In the genomic region with DNA sequence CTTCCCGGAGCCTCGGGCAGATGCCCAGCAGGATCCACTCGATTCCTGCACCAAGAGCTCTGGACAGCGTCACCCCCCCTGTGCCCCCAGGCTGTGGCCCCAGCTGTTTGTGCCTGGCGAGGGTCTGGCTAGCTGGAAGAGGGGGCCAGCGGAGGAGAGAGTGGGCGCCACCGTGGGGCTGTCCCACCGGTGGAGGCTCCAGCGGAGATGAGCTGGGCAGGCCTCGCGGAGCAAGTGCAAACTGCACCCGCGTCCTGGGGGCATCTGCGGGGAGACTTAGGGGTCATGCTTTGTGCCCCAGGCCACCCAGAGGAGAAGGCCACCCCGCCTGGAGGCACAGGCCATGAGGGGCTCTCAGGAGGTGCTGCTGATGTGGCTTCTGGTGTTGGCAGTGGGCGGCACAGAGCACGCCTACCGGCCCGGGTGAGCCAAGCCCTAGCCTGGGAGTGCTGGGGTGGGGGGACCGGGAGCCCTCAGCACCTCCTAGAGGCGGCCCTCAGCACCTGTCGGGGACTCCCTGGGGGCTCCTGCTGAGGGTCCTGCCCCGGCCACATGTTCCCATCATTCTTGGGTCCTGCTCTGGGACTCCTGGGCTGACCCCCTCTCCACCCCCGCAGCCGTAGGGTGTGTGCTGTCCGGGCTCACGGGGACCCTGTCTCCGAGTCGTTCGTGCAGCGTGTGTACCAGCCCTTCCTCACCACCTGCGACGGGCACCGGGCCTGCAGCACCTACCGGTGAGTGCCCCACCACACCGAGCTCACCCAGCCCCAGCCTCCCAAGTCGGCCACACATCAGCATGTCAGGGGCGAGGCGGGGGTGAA, we compare ENCODE assay signal across 19 cellular contexts. TPM values are rescaled to one million over a fixed set of nuclear protein-coding genes. Genes with fewer than 3 reads are reported as not detected.
A peak's percentile ranks its signal among the peaks of the same experiment; 100 is the strongest.
DNase-seq lines count a peak whose midpoint lies in the region; TF ChIP-seq lines count a peak whose summit lies in the region.
"Had no signal": no experiment of that assay in that cellular context is flagged by ENCODE, and none has a peak within 500 bp of the region (broad histone marks: within the 10 kb centered on the region; RNA-seq: fewer than 3 reads in every experiment).

No MANE protein-coding gene starts in this region.

- intact Hi-C loops in A673 (cut with micrococcal nuclease; ENCODE audit: unreplicated experiment) = no loop called here
- intact Hi-C loops in transverse colon (cut with DNase I; ENCODE audit: low total_unique reads) = no loop called here

- no TSS peak for BruUV-seq in A673 (replicated peaks; lab: Mats Ljungman, UMichigan)

- TF ChIP-seq CTCF in A673 (conservative IDR thresholded peaks at IDR 0.05; ENCODE audit: low read depth, low read length) (no peak), parathyroid adenoma (IDR thresholded peaks at IDR 0.05) (no peak), transverse colon (IDR thresholded peaks at IDR 0.05) (no peak)

- no peaks in the 10 kb centered on the region for H3K27me3 ChIP-seq in A673 (replicated peaks; ENCODE audit: insufficient read depth, low read depth, low read length, poor library complexity)
- H3K27me3 ChIP-seq in NT2/D1 (ENCODE audit: insufficient read depth, insufficient read length) = peaks cover 15% of the 10 kb centered on the region
- no peaks in the 10 kb centered on the region for H3K27me3 ChIP-seq in parathyroid adenoma (ENCODE audit: control insufficient read depth, insufficient read depth, low read length)
- H3K27me3 ChIP-seq in transverse colon = peaks cover 78% of the 10 kb centered on the region
- H3K27me3 ChIP-seq: thyroid gland had no signal

- no peak overlapping the region for H2AFZ ChIP-seq in parathyroid adenoma

- H3K9ac ChIP-seq in NT2/D1 (ENCODE audit: insufficient read length, low read depth) (peak overlapping the region; percentile 32), parathyroid adenoma (no peak overlapping the region)

- in situ Hi-C loops in transverse colon (cut with MboI; ENCODE audit: low pct_ligation_motif_present in 1 of 4, low pct_unique_long_range_greater_than_20kb in 1 of 4, low sequenced_read_pairs in 3 of 4) = no loop called here

- H3K4me1 ChIP-seq in A673 (ENCODE audit: insufficient read depth, low read length, poor library complexity, severe bottlenecking) (peaks cover 32% of the 10 kb centered on the region), NT2/D1 (ENCODE audit: insufficient read depth, insufficient read length) (peaks cover 38% of the 10 kb centered on the region), parathyroid adenoma (peaks cover 2% of the 10 kb centered on the region), transverse colon (peaks cover 4 to 15% (median 7%) of the 10 kb centered on the region in 4 donors)
- H3K4me1 ChIP-seq: prostate gland had no signal

- CTCF ChIA-PET in A673 (lab: Charles Lee) = no interaction called here

- DNase-seq in A673 (ENCODE audit: low spot score) = no peak
- DNase-seq in NT2/D1 (ENCODE audit: low read depth, low spot score) = no peak
- DNase-seq in erythroblast (lab: John Stamatoyannopoulos, UW) = no peak
- DNase-seq in AG20443 (ENCODE audit: low spot score) = no peak
- DNase-seq in epidermal melanocyte (ENCODE audit: insufficient read length, low spot score) = no peak
- DNase-seq in NCI-H187 (lab: John Stamatoyannopoulos, UW) = no peak
- no peak for DNase-seq in transverse colon
- DNase-seq: activated CD8-positive, alpha-beta T cell treated with anti-CD3 and anti-CD28 coated beads, Interleukin-2, amount 10 ng/mL, durations not matched to agents 7 days and 5 days; DMS153; GOT3; kidney glomerular epithelial cell; MV-4-11; naive B cell; stimulated activated CD4-positive, alpha-beta T cell treated with anti-CD3 and anti-CD28 coated beads, Interleukin-1b, Interleukin-23, amount 100 ng/mL, for 48 hours; thyroid gland had no signal

- TF ChIP-seq POLR2A in erythroblast (IDR thresholded peaks at IDR 0.05; ENCODE audit: low read length) = peak; percentile 26
- no peak for TF ChIP-seq POLR2A in transverse colon (IDR thresholded peaks at IDR 0.05)

- H3K4me3 ChIP-seq in A673 (ENCODE audit: low read depth, low read length, poor library complexity, severe bottlenecking) (peak overlapping the region; percentile 58), NT2/D1 (ENCODE audit: insufficient read length, low read depth) (no peak overlapping the region), parathyroid adenoma (ENCODE audit: low read depth, low read length) (peak overlapping the region; percentile 37), transverse colon (peak overlapping the region in 2 of 4 donors; percentile 9 to 15)
- H3K4me3 ChIP-seq: SJSA1 had no signal

- H3K79me2 ChIP-seq in parathyroid adenoma = no peaks in the 10 kb centered on the region

- no peak for TF ChIP-seq EP300 in transverse colon (IDR thresholded peaks at IDR 0.05; ENCODE audit: low read depth)

- no peaks in the 10 kb centered on the region for H3K9me3 ChIP-seq in A673 (ENCODE audit: low read depth, low read length, poor library complexity, severe bottlenecking)
- no peaks in the 10 kb centered on the region for H3K9me3 ChIP-seq in NT2/D1 (ENCODE audit: insufficient read depth, low read length)
- no peaks in the 10 kb centered on the region for H3K9me3 ChIP-seq in parathyroid adenoma (ENCODE audit: control insufficient read depth, low read length)
- no peaks in the 10 kb centered on the region for H3K9me3 ChIP-seq in transverse colon
- H3K9me3 ChIP-seq: prostate gland, SJSA1, thyroid gland had no signal

- WGBS in transverse colon (ENCODE audit: low coverage in 1 of 2), 2 donors = 46% methylated on average over 28 of the region's 40 CpGs; no CpG with 5 or more reads in 1 of the 2 donors

- H3K36me3 ChIP-seq in A673 (ENCODE audit: insufficient read depth, low read length, poor library complexity, severe bottlenecking) (peaks cover 9% of the 10 kb centered on the region), NT2/D1 (ENCODE audit: insufficient read depth, insufficient read length, low read length) (peaks cover 8% of the 10 kb centered on the region), parathyroid adenoma (ENCODE audit: control insufficient read depth, insufficient read depth, low read length) (no peaks in the 10 kb centered on the region), transverse colon (no peaks in the 10 kb centered on the region)
- H3K36me3 ChIP-seq: prostate gland, SJSA1 had no signal

- H3K27ac ChIP-seq in A673 (ENCODE audit: low read depth, low read length, poor library complexity, severe bottlenecking) (peak overlapping the region; percentile 60), parathyroid adenoma (no peak overlapping the region), transverse colon (no peak overlapping the region)
- H3K27ac ChIP-seq: epithelial cell of prostate, prostate gland, SJSA1, thyroid gland had no signal

- POLR2A ChIA-PET in A673 (lab: Charles Lee; ENCODE audit: low non-redundant PET) = interaction anchor here (0.6 kb wide), 1 partner anchor 14 kb away, joined by 3 read pairs; no protein-coding TSS in a partner anchor

- no peak overlapping the region for H3K4me2 ChIP-seq in parathyroid adenoma (ENCODE audit: low read length)

RNA-seq across cellular contexts. Expression of a gene that starts 5.4 kb away (rescaled TPM):
- total RNA-seq in A673 (2021) = 79.5 and 98.5 TPM in 2 replicates
- total RNA-seq in transverse colon = 10 to 100 TPM; 12.3 to 64.7 (median 33.6) TPM

RNA-seq across cellular contexts. Expression of a gene that starts 19.1 kb away (rescaled TPM):
- total RNA-seq in A673 (2021) = 56.0 and 57.7 TPM in 2 replicates
- 100 to 1,000 TPM; 245 to 441 (median 290) TPM for total RNA-seq in transverse colon

RNA-seq across cellular contexts. Expression of a gene that starts 44.2 kb away (rescaled TPM):
- 26.4 and 35.3 TPM in 2 replicates for total RNA-seq in A673 (2021)
- total RNA-seq in transverse colon = 10 to 100 TPM in 1 of 4 donors, 1 to 10 TPM in 3; 3.5 to 12.3 (median 3.9) TPM
- total RNA-seq: SJSA1 had no signal
